24 cellular contexts compared by ENCODE assay signal in the genomic region with DNA sequence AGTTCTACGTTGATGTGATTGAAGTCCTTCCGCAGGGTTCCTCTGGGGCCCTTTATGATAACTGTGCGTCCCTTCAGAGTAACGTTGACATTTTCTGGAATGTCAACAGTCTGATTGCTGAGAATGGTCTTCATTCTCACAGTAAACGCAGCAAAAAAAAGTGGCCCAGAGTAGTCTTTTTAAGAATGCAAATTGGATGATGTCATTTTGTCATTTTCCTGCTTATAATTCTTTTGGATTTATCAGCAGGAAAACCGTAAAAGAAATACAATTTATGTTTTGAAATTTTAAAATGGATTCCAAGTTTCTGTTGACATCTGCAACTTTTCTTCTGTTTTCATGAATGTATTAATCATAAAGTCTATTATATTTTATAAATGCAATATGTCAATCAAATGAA. TPM values are rescaled to one million over a fixed set of nuclear protein-coding genes. Genes with fewer than 3 reads are reported as not detected.
DNase-seq lines count a peak whose midpoint lies in the region; ATAC-seq, FAIRE-seq and TF ChIP-seq lines count a peak whose summit lies in the region.
"Had no signal": no experiment of that assay in that cellular context is flagged by ENCODE, and none has a peak within 500 bp of the region (broad histone marks: within the 10 kb centered on the region; RNA-seq: fewer than 3 reads in every experiment).

No MANE protein-coding gene starts in this region.

- no peak overlapping the region for H3K4me3 Mint-ChIP-seq in central memory CD8-positive, alpha-beta T cell
- H3K4me3 Mint-ChIP-seq: CD4-positive, alpha-beta memory T cell had no signal

- peak overlapping the region; percentile 52 for H3K27ac ChIP-seq in A673 (ENCODE audit: low read depth, low read length, poor library complexity, severe bottlenecking)
- H3K27ac ChIP-seq: BLaER1 treated with 17β-estradiol and CSF1 and Interleukin-3, amounts not matched to agents 10 nM and 100 nM; GM23248 had no signal

- H3K9me3 ChIP-seq in A673 (ENCODE audit: low read depth, low read length, poor library complexity, severe bottlenecking): no peaks in the 10 kb centered on the region
- H3K9me3 ChIP-seq: BE2C had no signal

- H3K36me3 Mint-ChIP-seq in central memory CD8-positive, alpha-beta T cell (ENCODE audit: insufficient read depth): peaks cover 6% of the 10 kb centered on the region

- H3K27me3 ChIP-seq in A673 (replicated peaks; ENCODE audit: insufficient read depth, low read depth, low read length, poor library complexity): no peaks in the 10 kb centered on the region
- H3K27me3 ChIP-seq: BE2C; BLaER1 treated with 17β-estradiol and CSF1 and Interleukin-3, amounts not matched to agents 10 nM and 100 nM had no signal

- ATAC-seq in central memory CD8-positive, alpha-beta T cell (replicated peaks; ENCODE audit: extremely low read depth, poor library complexity, severe bottlenecking): no peak
- no peak for ATAC-seq in left colon
- ATAC-seq: HCT116 had no signal

- H3K36me3 ChIP-seq in A673 (ENCODE audit: insufficient read depth, low read length, poor library complexity, severe bottlenecking): no peaks in the 10 kb centered on the region
- H3K36me3 ChIP-seq: BE2C had no signal

- DNase-seq in A673 (ENCODE audit: low spot score): peak; percentile 46
- no peak for DNase-seq in HEK293T (ENCODE audit: extremely low spot score)
- no peak for DNase-seq in central memory CD8-positive, alpha-beta T cell (ENCODE audit: low spot score in 2 of 2)
- DNase-seq in left colon: no peak
- DNase-seq in RPMI8226: no peak
- DNase-seq in activated CD4-positive, alpha-beta T cell treated with anti-CD3 and anti-CD28 coated beads for 4 hours: no peak
- DNase-seq: 8988T; ACHN; AML-193; BE2C; Calu3; CD4-positive, alpha-beta memory T cell; COR-L47; DMS53; DMS79 treated with DMSO at 0.1 percent for 48 hours; GF-D8; GM23248; H7 had no signal

- no TSS peak for BruUV-seq in A673 (replicated peaks; lab: Mats Ljungman, UMichigan)

- peak overlapping the region; percentile 46 for H3K27ac Mint-ChIP-seq in central memory CD8-positive, alpha-beta T cell (ENCODE audit: low read depth)

- peak overlapping the region; percentile 14 for H3K4me3 ChIP-seq in A673 (ENCODE audit: low read depth, low read length, poor library complexity, severe bottlenecking)
- H3K4me3 ChIP-seq: BLaER1 treated with 17β-estradiol and CSF1 and Interleukin-3, amounts not matched to agents 10 nM and 100 nM; GM23248 had no signal

- TF ChIP-seq CTCF in A673 (conservative IDR thresholded peaks at IDR 0.05; ENCODE audit: low read depth, low read length): no peak

- H3K4me1 Mint-ChIP-seq in central memory CD8-positive, alpha-beta T cell: peaks cover 47% of the 10 kb centered on the region

- peak; percentile 32 for FAIRE-seq in A204.1 (lab: Jason Lieb, UNC)
- FAIRE-seq: GM12891, GM18507, H1 had no signal

- no peaks in the 10 kb centered on the region for H3K9me3 Mint-ChIP-seq in central memory CD8-positive, alpha-beta T cell

- POLR2A ChIA-PET in A673 (lab: Charles Lee; ENCODE audit: low non-redundant PET): no interaction called here
- POLR2A ChIA-PET in HEK293T (lab: Yijun Ruan, JAX): no interaction called here

- intact Hi-C loops in A673 (cut with micrococcal nuclease; ENCODE audit: unreplicated experiment) (no loop called here), left colon (cut with DNase I, micrococcal nuclease) (no loop called here)

- CTCF ChIA-PET in A673 (lab: Charles Lee) (no interaction called here), HEK293T (lab: Yijun Ruan, JAX) (no interaction called here)

- H3K4me1 ChIP-seq in A673 (ENCODE audit: insufficient read depth, low read length, poor library complexity, severe bottlenecking): peaks cover 45% of the 10 kb centered on the region
- H3K4me1 ChIP-seq: BE2C had no signal

- H3K27me3 Mint-ChIP-seq in central memory CD8-positive, alpha-beta T cell: no peaks in the 10 kb centered on the region
- H3K27me3 Mint-ChIP-seq: CD4-positive, alpha-beta memory T cell had no signal

TF ChIP-seq in HEK293T, 16 proteins besides CTCF, POLR2A, EP300 and RAD21:
- TF ChIP-seq, protein P1, sequence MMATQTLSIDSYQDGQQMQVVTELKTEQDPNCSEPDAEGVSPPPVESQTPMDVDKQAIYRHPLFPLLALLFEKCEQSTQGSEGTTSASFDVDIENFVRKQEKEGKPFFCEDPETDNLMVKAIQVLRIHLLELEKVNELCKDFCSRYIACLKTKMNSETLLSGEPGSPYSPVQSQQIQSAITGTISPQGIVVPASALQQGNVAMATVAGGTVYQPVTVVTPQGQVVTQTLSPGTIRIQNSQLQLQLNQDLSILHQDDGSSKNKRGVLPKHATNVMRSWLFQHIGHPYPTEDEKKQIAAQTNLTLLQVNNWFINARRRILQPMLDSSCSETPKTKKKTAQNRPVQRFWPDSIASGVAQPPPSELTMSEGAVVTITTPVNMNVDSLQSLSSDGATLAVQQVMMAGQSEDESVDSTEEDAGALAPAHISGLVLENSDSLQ (IDR thresholded peaks at IDR 0.05): peak; percentile 50
- no peak for TF ChIP-seq LEF1 (IDR thresholded peaks at IDR 0.05; ENCODE audit: borderline replicate concordance)
- TF ChIP-seq FOXK2 (IDR thresholded peaks at IDR 0.05): no peak
- TF ChIP-seq L3MBTL2 (conservative IDR thresholded peaks at IDR 0.05): no peak

RNA-seq across cellular contexts. Expression of gene URI1, which starts 14.8 kb away (rescaled TPM):
- total RNA-seq in A673 (2021) (88.6 and 93.0 TPM in 2 replicates), left colon (10 to 100 TPM; 41.8 to 47.6 TPM)
